ENCODE assay signal across 1 cellular context in genomic region chr2:21585863-21586262, GRCh38.
TF ChIP-seq lines count a peak whose summit lies in the region.

No MANE protein-coding gene starts in this region.

TF ChIP-seq in WTC11, 78 proteins besides CTCF, POLR2A, EP300 and RAD21 (continued from another document):
- no peak for TF ChIP-seq ZNF396 (CRISPR knock-in tag; IDR thresholded peaks at IDR 0.05; ENCODE audit: borderline replicate concordance)
- TF ChIP-seq FOXJ3 (CRISPR knock-in tag; IDR thresholded peaks at IDR 0.05; ENCODE audit: borderline replicate concordance): no peak
- no peak for TF ChIP-seq JAZF1 (CRISPR knock-in tag; IDR thresholded peaks at IDR 0.05)
